In genomic region chr2:64524604-64525322, GRCh38 we compare ENCODE assay signal across 8 cellular contexts. TPM values are rescaled to one million over a fixed set of nuclear protein-coding genes. Genes with fewer than 3 reads are reported as not detected.
DNase-seq lines count a peak whose midpoint lies in the region; ATAC-seq and TF ChIP-seq lines count a peak whose summit lies in the region.

No MANE protein-coding gene starts in this region.

- H3K9me1 ChIP-seq in IMR-90 (ENCODE audit: insufficient read depth, low read length), result no peaks in the 10 kb centered on the region

- H2AK5ac ChIP-seq in IMR-90 (ENCODE audit: low read depth, low read length), result peak overlapping the region; percentile 61

- H4K8ac ChIP-seq in IMR-90 (ENCODE audit: low read depth in 2 of 2, low read length in 2 of 2), result peak overlapping the region in 1 of 2 experiments; percentile 78; a peak in 1 of 4 replicates

- ATAC-seq in GM21390 (IDR thresholded peaks at IDR 0.05; ENCODE audit: unreplicated experiment), result peak; percentile 11
- ATAC-seq in IMR-90 (ENCODE audit: low read depth), result peak; percentile 35
- peak; percentile 17 for ATAC-seq in activated CD8-positive, alpha-beta T cell treated with anti-CD3 and anti-CD28 coated beads for 36 hours
- peak; percentile 31 for ATAC-seq in esophagus mucosa
- peak; percentile 6 to 22 (median 16) for ATAC-seq in natural killer cell

- peaks cover 4% of the 10 kb centered on the region; the same call in 1 of the 2 replicates for H3K4me1 ChIP-seq in Caco-2
- no peaks in the 10 kb centered on the region for H3K4me1 ChIP-seq in IMR-90 (ENCODE audit: control insufficient read depth, insufficient read depth, low read length)

- H3K27me3 ChIP-seq in Caco-2 (replicated peaks; ENCODE audit: control insufficient read depth, insufficient read depth, low read length) (no peaks in the 10 kb centered on the region), IMR-90 (ENCODE audit: control insufficient read depth, insufficient read depth, low read length) (peaks cover 4% of the 10 kb centered on the region)

- no peaks in the 10 kb centered on the region for H3K4me1 Mint-ChIP-seq in Caco-2 (ENCODE audit: low read depth, unreplicated experiment)
- H3K4me1 Mint-ChIP-seq in activated CD8-positive, alpha-beta T cell treated with anti-CD3 and anti-CD28 coated beads for 36 hours (ENCODE audit: low read depth), result peaks cover 37% of the 10 kb centered on the region
- peaks cover 33 to 47% of the 10 kb centered on the region in 2 donors for H3K4me1 Mint-ChIP-seq in natural killer cell
- H3K4me1 Mint-ChIP-seq in type B pancreatic cell (ENCODE audit: unreplicated experiment), result peaks cover 23% of the 10 kb centered on the region

- TF ChIP-seq CTCF in Caco-2 (IDR thresholded peaks at IDR 0.05; ENCODE audit: insufficient read depth in 1 of 2, low read depth in 1 of 2, low read length in 1 of 2, severe bottlenecking in 1 of 2, unreplicated experiment in 1 of 2) (no peak), IMR-90 (conservative IDR thresholded peaks at IDR 0.05; ENCODE audit: low read depth, low read length) (no peak), natural killer cell (IDR thresholded peaks at IDR 0.05) (no peak), type B pancreatic cell (conservative IDR thresholded peaks at IDR 0.05) (no peak)
- no peak for TF ChIP-seq CTCF in activated CD8-positive, alpha-beta T cell treated with anti-CD3 and anti-CD28 coated beads for 36 hours (IDR thresholded peaks at IDR 0.05)

- 0 out of 2 replicates have a peak overlapping the region, but pooled peaks have one; percentile 24 for H3K56ac ChIP-seq in IMR-90 (ENCODE audit: extremely low read depth, insufficient read depth, low read length)

- H2BK120ac ChIP-seq in IMR-90 (ENCODE audit: low read depth, low read length), result 0 out of 2 replicates have a peak overlapping the region, but pooled peaks have one; percentile 24

- H3K27me3 Mint-ChIP-seq in Caco-2 (ENCODE audit: insufficient read depth, unreplicated experiment), result peaks cover 2% of the 10 kb centered on the region
- H3K27me3 Mint-ChIP-seq in activated CD8-positive, alpha-beta T cell treated with anti-CD3 and anti-CD28 coated beads for 36 hours, result no peaks in the 10 kb centered on the region
- H3K27me3 Mint-ChIP-seq in natural killer cell (ENCODE audit: low read depth in 2 of 2), result no peaks in the 10 kb centered on the region
- no peaks in the 10 kb centered on the region for H3K27me3 Mint-ChIP-seq in type B pancreatic cell

- H4K91ac ChIP-seq in IMR-90 (ENCODE audit: insufficient read depth, low read depth, low read length), result peak overlapping the region; percentile 54; the same call in 1 of the 2 replicates

- H2BK20ac ChIP-seq in IMR-90 (ENCODE audit: low read depth, low read length), result no peak overlapping the region

- peak overlapping the region; percentile 100 for H3K4me2 ChIP-seq in IMR-90 (ENCODE audit: low read depth, low read length)

- peak overlapping the region; percentile 83 for H2AK9ac ChIP-seq in IMR-90 (replicated peaks; ENCODE audit: low read depth, low read length, poor library complexity)

- H3K4me3 Mint-ChIP-seq in Caco-2 (ENCODE audit: unreplicated experiment), result peak overlapping the region; percentile 87
- H3K4me3 Mint-ChIP-seq in activated CD8-positive, alpha-beta T cell treated with anti-CD3 and anti-CD28 coated beads for 36 hours, result peak overlapping the region; percentile 99
- H3K4me3 Mint-ChIP-seq in natural killer cell, result peak overlapping the region; percentile 98
- H3K4me3 Mint-ChIP-seq in type B pancreatic cell, result peak overlapping the region; percentile 99

- H2BK5ac ChIP-seq in IMR-90 (ENCODE audit: low read depth, low read length, poor library complexity, severe bottlenecking), result peak overlapping the region; percentile 70

- no TSS peak for BruUV-seq in Caco-2 (replicated peaks; lab: Mats Ljungman, UMichigan)
- no TSS peak for BruUV-seq in IMR-90 (replicated peaks; lab: Mats Ljungman, UMichigan)

- no peak for TF ChIP-seq RAD21 in IMR-90 (IDR thresholded peaks at IDR 0.05; ENCODE audit: low read length)

- peak overlapping the region; percentile 43 for H4K5ac ChIP-seq in IMR-90 (ENCODE audit: low read depth, low read length)

- TF ChIP-seq POLR2A in IMR-90 (IDR thresholded peaks at IDR 0.05; ENCODE audit: low read depth, low read length), result no peak

- no peaks in the 10 kb centered on the region for H3K36me3 ChIP-seq in Caco-2 (ENCODE audit: control insufficient read depth, insufficient read depth, low read length)
- no peaks in the 10 kb centered on the region for H3K36me3 ChIP-seq in IMR-90 (ENCODE audit: control insufficient read depth, insufficient read depth, low read length)

- POLR2A ChIA-PET in Caco-2 (lab: Charles Lee) (interaction anchor here (0.6 to 1.7 kb wide), 6 partner anchors 8 to 532 kb away, joined by 3 to 11 read pairs (median 3); partner anchors contain the start of gene SERTAD2), IMR-90 (lab: Charles Lee; ENCODE audit: unreplicated experiment) (interaction anchor here (0.7 kb wide), 1 partner anchor 1911 kb away, joined by 4 read pairs; no protein-coding TSS in a partner anchor)
- POLR2A ChIA-PET in activated CD8-positive, alpha-beta T cell treated with anti-CD3 and anti-CD28 coated beads for 36 hours (lab: Charles Lee), result interaction anchor here (0.6 to 3.5 kb wide), 18 partner anchors 10 to 423 kb away, joined by 3 to 17 read pairs (median 4); partner anchors contain the start of gene SERTAD2

- no peak overlapping the region for H2BK15ac ChIP-seq in IMR-90 (ENCODE audit: low read depth, low read length)

- H3K27ac ChIP-seq in IMR-90 (ENCODE audit: insufficient read depth, low read length), result peak overlapping the region; percentile 68

- H3K9me3 ChIP-seq in Caco-2, result no peaks in the 10 kb centered on the region
- no peaks in the 10 kb centered on the region for H3K9me3 ChIP-seq in IMR-90 (ENCODE audit: control insufficient read depth, insufficient read depth, low read length)

- no peak overlapping the region; the same call in 1 of the 2 replicates for H3K18ac ChIP-seq in IMR-90 (ENCODE audit: low read depth, low read length)

- H3K27ac Mint-ChIP-seq in Caco-2 (ENCODE audit: unreplicated experiment), result peak overlapping the region; percentile 94
- peak overlapping the region; percentile 100 for H3K27ac Mint-ChIP-seq in activated CD8-positive, alpha-beta T cell treated with anti-CD3 and anti-CD28 coated beads for 36 hours
- peak overlapping the region; percentile 96 to 98 for H3K27ac Mint-ChIP-seq in natural killer cell
- peak overlapping the region; percentile 97 for H3K27ac Mint-ChIP-seq in type B pancreatic cell

- peak overlapping the region; percentile 44 for H3K23ac ChIP-seq in IMR-90 (ENCODE audit: low read depth, low read length)

- peak overlapping the region; percentile 72 for H3K9ac ChIP-seq in IMR-90 (ENCODE audit: low read depth, low read length)

- DNase-seq in Caco-2, result peak; percentile 45 to 61
- DNase-seq in IMR-90, result peak; percentile 7
- DNase-seq in activated CD8-positive, alpha-beta T cell treated with anti-CD3 and anti-CD28 coated beads for 36 hours, result peak; percentile 62
- DNase-seq in natural killer cell, result no peak
- DNase-seq in type B pancreatic cell (ENCODE audit: extremely low spot score, unreplicated experiment), result no peak
- DNase-seq in SHP77 (lab: John Stamatoyannopoulos, UW), result no peak

- H3K14ac ChIP-seq in IMR-90 (replicated peaks; ENCODE audit: low read depth, low read length), result peak overlapping the region; percentile 73

- intact Hi-C loops in Caco-2 (cut with micrococcal nuclease; ENCODE audit: unreplicated experiment), result loop anchor here (1.0 to 10.0 kb wide), 4 partner anchors 71 to 228 kb away; partner anchors contain the start of gene SERTAD2
- intact Hi-C loops in IMR-90 (cut with micrococcal nuclease), result loop anchor here (2.0 to 5.0 kb wide), 3 partner anchors 30 to 1048 kb away; no protein-coding TSS in a partner anchor
- intact Hi-C loops in activated CD8-positive, alpha-beta T cell treated with anti-CD3 and anti-CD28 coated beads for 36 hours (cut with micrococcal nuclease), result loop anchor here (10.0 kb wide), 1 partner anchor 120 kb away; no protein-coding TSS in a partner anchor
- intact Hi-C loops in natural killer cell (cut with micrococcal nuclease), result loop anchor here (1.0 to 10.0 kb wide), 7 partner anchors 82 to 608 kb away; partner anchors contain the start of gene RAB1A

- peak overlapping the region; percentile 74 for H3K4ac ChIP-seq in IMR-90 (ENCODE audit: low read depth, low read length)

- in situ Hi-C loops in IMR-90 (cut with MboI; ENCODE audit: low sequenced_read_pairs), result loop anchor here (10.0 kb wide), 1 partner anchor 350 kb away; no protein-coding TSS in a partner anchor

- H2AFZ ChIP-seq in IMR-90 (replicated peaks; ENCODE audit: low read length, poor library complexity), result peak overlapping the region; percentile 99

- no peaks in the 10 kb centered on the region for H3K9me3 Mint-ChIP-seq in Caco-2 (ENCODE audit: unreplicated experiment)
- no peaks in the 10 kb centered on the region for H3K9me3 Mint-ChIP-seq in activated CD8-positive, alpha-beta T cell treated with anti-CD3 and anti-CD28 coated beads for 36 hours
- no peaks in the 10 kb centered on the region for H3K9me3 Mint-ChIP-seq in natural killer cell
- H3K9me3 Mint-ChIP-seq in type B pancreatic cell, result no peaks in the 10 kb centered on the region

- H3K79me1 ChIP-seq in IMR-90 (ENCODE audit: low read depth in 1 of 2, low read length in 2 of 2), result peaks cover 13 to 27% of the 10 kb centered on the region in 2 experiments

- peaks cover 15% of the 10 kb centered on the region for H3K36me3 Mint-ChIP-seq in Caco-2 (ENCODE audit: insufficient read depth, unreplicated experiment)
- peaks cover 17% of the 10 kb centered on the region for H3K36me3 Mint-ChIP-seq in activated CD8-positive, alpha-beta T cell treated with anti-CD3 and anti-CD28 coated beads for 36 hours (ENCODE audit: low read depth)
- H3K36me3 Mint-ChIP-seq in natural killer cell, result no peaks in the 10 kb centered on the region
- H3K36me3 Mint-ChIP-seq in type B pancreatic cell, result no peaks in the 10 kb centered on the region

- WGBS in IMR-90 (ENCODE audit: extremely low coverage in 2 of 2, insufficient read length in 1 of 2), 2 experiments, result 0% methylated on average over 37 of the region's 48 CpGs; no CpG with 5 or more reads in 1 of the 2 experiments

- H3K4me3 ChIP-seq in Caco-2 (ENCODE audit: low read depth, low read length) (peak overlapping the region; percentile 95), IMR-90 (ENCODE audit: insufficient read depth, low read depth, low read length) (peak overlapping the region; percentile 87)

- CTCF ChIA-PET in Caco-2 (lab: Charles Lee) (interaction anchor here (0.6 to 1.4 kb wide), 6 partner anchors 10 to 393 kb away, joined by 3 to 11 read pairs (median 4); no protein-coding TSS in a partner anchor), IMR-90 (lab: Yijun Ruan, JAX) (no interaction called here)
- CTCF ChIA-PET in activated CD8-positive, alpha-beta T cell treated with anti-CD3 and anti-CD28 coated beads for 36 hours (lab: Charles Lee), result interaction anchor here (0.7 to 4.8 kb wide), 19 partner anchors 8 to 353 kb away, joined by 3 to 108 read pairs (median 6); partner anchors contain the start of gene SERTAD2

- peaks cover 10% of the 10 kb centered on the region for H4K20me1 ChIP-seq in IMR-90 (ENCODE audit: insufficient read depth, low read length)

- dilution Hi-C loops in IMR-90 (cut with HindIII; ENCODE audit: low sequenced_read_pairs, unreplicated experiment), result no loop called here

RNA-seq across cellular contexts. Expression of gene AFTPH, which starts 0.6 kb away (rescaled TPM):
- total RNA-seq in Caco-2 (2022) (29.3 and 30.1 TPM in 2 replicates), IMR-90 (2012; rRNA removed) (19.9 and 21.9 TPM in 2 replicates), esophagus mucosa (28.3 TPM), natural killer cell (10 to 100 TPM; 28.9 to 39.6 (median 39.5) TPM), type B pancreatic cell (ENCODE audit: low replicate concordance) (26.4 and 38.1 TPM in 2 replicates)
- 8.2 and 9.4 TPM in 2 replicates for polyA plus RNA-seq in IMR-90 (2012; rRNA removed)
- 2.1 and 3.5 TPM in 2 replicates for polyA plus RNA-seq in IMR-90 (2012; cell fraction: cytosol; rRNA removed)
- 0.87 and 7.1 TPM in 2 replicates for polyA plus RNA-seq in IMR-90 (2012; cell fraction: nucleus; rRNA removed; ENCODE audit: low replicate concordance)
- total RNA-seq in activated CD8-positive, alpha-beta T cell treated with anti-CD3 and anti-CD28 coated beads for 36 hours, result 10 to 100 TPM; 30.6 to 31.1 TPM

Comparison
In these comparisons a context has a peak if more than half of its experiments do, and no peak if none do; other contexts are left out.
1. DNase-seq: peak in Caco-2 (2 of 2), IMR-90 (single experiment) and activated CD8-positive, alpha-beta T cell treated with anti-CD3 and anti-CD28 coated beads for 36 hours (single experiment); none in natural killer cell (single experiment), type B pancreatic cell (single experiment) and SHP77 (0 of 2).
2. Peak in every context shown above with its lines, with median percentiles within 50 percentile points of each other: H3K27ac Mint-ChIP-seq, H3K4me3 Mint-ChIP-seq and ATAC-seq.